ENCODE assay signal across 17 cellular contexts in genomic region chr2:135815269-135815668, GRCh38. TPM values are rescaled to one million over a fixed set of nuclear protein-coding genes. Genes with fewer than 3 reads are reported as not detected.
A peak's percentile ranks its signal among the peaks of the same experiment; 100 is the strongest.
DNase-seq lines count a peak whose midpoint lies in the region; ATAC-seq, FAIRE-seq and TF ChIP-seq lines count a peak whose summit lies in the region.
"Had no signal": no experiment of that assay in that cellular context is flagged by ENCODE, and none has a peak within 500 bp of the region (broad histone marks: within the 10 kb centered on the region; RNA-seq: fewer than 3 reads in every experiment).

No MANE protein-coding gene starts in this region.

- H4K20me1 ChIP-seq in GM12878 (ENCODE audit: control insufficient read depth, insufficient read depth): no peaks in the 10 kb centered on the region

- H3K4me3 ChIP-seq in GM12878 (no peak overlapping the region), upper lobe of right lung (no peak overlapping the region)
- H3K4me3 ChIP-seq: MG63 had no signal

- no peak overlapping the region for H3K9ac ChIP-seq in GM12878 (ENCODE audit: control insufficient read depth, insufficient read depth, low read length)

- no peak overlapping the region for H2AFZ ChIP-seq in GM12878 (ENCODE audit: control insufficient read depth, low read depth, low read length)

- CTCF ChIA-PET in GM12878 (lab: Yijun Ruan, JAX): interaction anchor here (1.0 to 2.9 kb wide), 4 partner anchors 18 to 569 kb away, joined by 3 to 19 read pairs (median 3); no protein-coding TSS in a partner anchor

- peaks cover 15% of the 10 kb centered on the region for H3K4me1 Mint-ChIP-seq in T-helper 2 cell treated with Interferon-gamma antibody and Interleukin-4, amounts not matched to agents 5 μg/mL and 100 μg/mL, for 36 hours (ENCODE audit: low read depth)
- peaks cover 25% of the 10 kb centered on the region for H3K4me1 Mint-ChIP-seq in activated T-cell treated with anti-CD3 and anti-CD28 coated beads, Interleukin-2, amount 50 U/mL, for 4 hours (ENCODE audit: low read depth)

- SMC1A ChIA-PET in GM12878 (lab: Charles Lee; ENCODE audit: uncharacterized antibody, unreplicated experiment): interaction anchor here (1.5 kb wide), 1 partner anchor 10 kb away, joined by 5 read pairs; no protein-coding TSS in a partner anchor

- H3K27me3 ChIP-seq in GM12878 (replicated peaks in 1 of 2; ENCODE audit: control insufficient read depth in 2 of 2, insufficient read depth in 2 of 2, low read length in 1 of 2): no peaks in the 10 kb centered on the region
- H3K27me3 ChIP-seq in upper lobe of right lung: no peaks in the 10 kb centered on the region
- H3K27me3 ChIP-seq: BE2C, MG63 had no signal

- H3K36me3 Mint-ChIP-seq in T-helper 2 cell treated with Interferon-gamma antibody and Interleukin-4, amounts not matched to agents 5 μg/mL and 100 μg/mL, for 36 hours (ENCODE audit: low read depth): peaks cover 19% of the 10 kb centered on the region
- H3K36me3 Mint-ChIP-seq in activated T-cell treated with anti-CD3 and anti-CD28 coated beads, Interleukin-2, amount 50 U/mL, for 4 hours (ENCODE audit: insufficient read depth): no peaks in the 10 kb centered on the region

- no peak for TF ChIP-seq EP300 in GM12878 (IDR thresholded peaks at IDR 0.05; ENCODE audit: borderline replicate concordance in 1 of 2, control insufficient read depth in 1 of 2, low read depth in 2 of 2, low read length in 2 of 2)

- H3K4me2 ChIP-seq in GM12878 (ENCODE audit: control insufficient read depth, insufficient read depth): no peak overlapping the region

- no peaks in the 10 kb centered on the region for H3K36me3 ChIP-seq in GM12878 (ENCODE audit: control insufficient read depth in 2 of 2, insufficient read depth in 2 of 2, low read length in 1 of 2)
- no peaks in the 10 kb centered on the region for H3K36me3 ChIP-seq in upper lobe of right lung
- H3K36me3 ChIP-seq: BE2C, MG63 had no signal

- no peak for TF ChIP-seq RAD21 in GM12878 (IDR thresholded peaks at IDR 0.05; ENCODE audit: insufficient read depth, low read depth, low read length)

- 24% methylated on average over 3 of the region's 3 CpGs for WGBS in GM12878 (ENCODE audit: insufficient coverage, insufficient replicate concordance, low lambda C conversion rate, missing lambda C conversion rate)

- TF ChIP-seq POLR2A in GM12878 (IDR thresholded peaks at IDR 0.05; ENCODE audit: low read depth, low read length): no peak

- TF ChIP-seq CTCF in GM13976 (IDR thresholded peaks at IDR 0.05; ENCODE audit: borderline replicate concordance, control extremely low read depth, extremely low read depth, insufficient read depth, missing control alignments): no peak
- no peak for TF ChIP-seq CTCF in GM12878 (IDR thresholded peaks at IDR 0.05 in 2 of 3, conservative IDR thresholded peaks at IDR 0.05 in 1 of 3; ENCODE audit: control insufficient read depth in 2 of 3, extremely low read depth in 1 of 3, insufficient read depth in 1 of 3, low read depth in 3 of 3, low read length in 3 of 3)
- no peak for TF ChIP-seq CTCF in upper lobe of right lung (IDR thresholded peaks at IDR 0.05)

- POLR2A ChIA-PET in GM12878 (lab: Charles Lee): no interaction called here

- H3K27ac ChIP-seq in GM12878 (ENCODE audit: control insufficient read depth, insufficient read depth) (no peak overlapping the region), upper lobe of right lung (no peak overlapping the region)

- intact Hi-C loops in GM12878 (cut with micrococcal nuclease; ENCODE audit: unreplicated experiment): no loop called here
- intact Hi-C loops in upper lobe of right lung (cut with DNase I): no loop called here

- H3K79me2 ChIP-seq in GM12878 (ENCODE audit: control insufficient read depth, insufficient read depth, low read length): no peaks in the 10 kb centered on the region

- peak; percentile 57 for FAIRE-seq in GM12878 (lab: Jason Lieb, UNC)

- no peaks in the 10 kb centered on the region for H3K27me3 Mint-ChIP-seq in T-helper 2 cell treated with Interferon-gamma antibody and Interleukin-4, amounts not matched to agents 5 μg/mL and 100 μg/mL, for 36 hours (ENCODE audit: low read depth)
- H3K27me3 Mint-ChIP-seq in activated T-cell treated with anti-CD3 and anti-CD28 coated beads, Interleukin-2, amount 50 U/mL, for 4 hours (ENCODE audit: low read depth): no peaks in the 10 kb centered on the region
- H3K27me3 Mint-ChIP-seq: CD4-positive, alpha-beta T cell had no signal

- H3K4me1 ChIP-seq in GM12878 (ENCODE audit: control insufficient read depth, insufficient read depth, low read length) (peaks cover 19% of the 10 kb centered on the region), upper lobe of right lung (no peaks in the 10 kb centered on the region)
- H3K4me1 ChIP-seq: BE2C had no signal

- BruUV-seq in GM12878 (replicated peaks; lab: Mats Ljungman, UMichigan): no TSS peak

- peak; percentile 35 to 41 for ATAC-seq in activated T-cell treated with anti-CD3 and anti-CD28 coated beads, Interleukin-2, amount 50 U/mL, for 4 hours
- ATAC-seq in GM12878 (no peak), upper lobe of right lung (no peak)

- peak overlapping the region; percentile 43 for H3K27ac Mint-ChIP-seq in T-helper 2 cell treated with Interferon-gamma antibody and Interleukin-4, amounts not matched to agents 5 μg/mL and 100 μg/mL, for 36 hours
- H3K27ac Mint-ChIP-seq: CD4-positive, alpha-beta T cell had no signal

- RAD21 ChIA-PET in GM12878 (lab: Charles Lee; ENCODE audit: unreplicated experiment): interaction anchor here (1.0 kb wide), 1 partner anchor 244 kb away, joined by 3 read pairs; no protein-coding TSS in a partner anchor

- in situ Hi-C loops in GM13976 (cut with MboI; ENCODE audit: low sequenced_read_pairs, unreplicated experiment) (no loop called here), GM12878 (cut with MboI) (no loop called here)

- H3K9me3 Mint-ChIP-seq in T-helper 2 cell treated with Interferon-gamma antibody and Interleukin-4, amounts not matched to agents 5 μg/mL and 100 μg/mL, for 36 hours: peaks cover 7% of the 10 kb centered on the region
- H3K9me3 Mint-ChIP-seq in activated T-cell treated with anti-CD3 and anti-CD28 coated beads, Interleukin-2, amount 50 U/mL, for 4 hours: peaks cover 3% of the 10 kb centered on the region

- no peak for DNase-seq in T-helper 2 cell treated with Interferon-gamma antibody and Interleukin-4, amounts not matched to agents 5 μg/mL and 100 μg/mL, for 36 hours (ENCODE audit: low spot score)
- DNase-seq in T-helper 2 cell: no peak
- DNase-seq in activated T-cell treated with anti-CD3 and anti-CD28 coated beads, Interleukin-2, amount 50 U/mL, for 4 hours: no peak
- DNase-seq in activated T-cell treated with anti-CD3 and anti-CD28 coated beads for 4 hours: no peak
- peak; percentile 51 for DNase-seq in GM13976 (ENCODE audit: low spot score)
- DNase-seq in GM12878 (ENCODE audit: low read depth, low spot score): no peak
- DNase-seq in upper lobe of right lung: no peak
- DNase-seq in occipital lobe (lab: John Stamatoyannopoulos, UW): no peak
- DNase-seq: 8988T; BE2C; CD4-positive, alpha-beta T cell; EL; H7; MG63; NCI-H1105; NCI-H1694; NCI-H524 had no signal

- H3K4me3 Mint-ChIP-seq in T-helper 2 cell treated with Interferon-gamma antibody and Interleukin-4, amounts not matched to agents 5 μg/mL and 100 μg/mL, for 36 hours: no peak overlapping the region
- H3K4me3 Mint-ChIP-seq in activated T-cell treated with anti-CD3 and anti-CD28 coated beads, Interleukin-2, amount 50 U/mL, for 4 hours: no peak overlapping the region
- H3K4me3 Mint-ChIP-seq: CD4-positive, alpha-beta T cell had no signal

- H3K9me3 ChIP-seq in GM12878 (replicated peaks; ENCODE audit: control insufficient read depth, insufficient read depth, low read length) (peaks cover 2% of the 10 kb centered on the region; the same call in 2 of the 3 replicates), upper lobe of right lung (no peaks in the 10 kb centered on the region)
- H3K9me3 ChIP-seq: BE2C, MG63 had no signal

TF ChIP-seq in GM12878, 131 proteins besides CTCF, POLR2A, EP300 and RAD21 (continues in another document):
- TF ChIP-seq ATF7 (IDR thresholded peaks at IDR 0.05; ENCODE audit: low read depth): peak; percentile 36; the same call in 1 of the 2 replicates

RNA-seq across cellular contexts. Expression of gene LCT, which starts 21.7 kb away (rescaled TPM):
- total RNA-seq in activated T-cell treated with anti-CD3 and anti-CD28 coated beads, Interleukin-2, amount 50 U/mL, for 4 hours: under 1 TPM; 0.05 to 0.21 (median 0.10) TPM
- 0.24 and 0.46 TPM in 2 replicates for total RNA-seq in GM12878 (2013; cell fraction: nucleolus; rRNA removed)
- total RNA-seq in GM12878 (2014; rRNA removed): 0.05 and 0.06 TPM in 2 replicates
- 0.09 and 0.14 TPM in 2 replicates for total RNA-seq in GM12878 (2014; rRNA removed; fragmentation: Illumina TruSeq; extraction: Trizol)
- 0.08 and 0.11 TPM in 2 replicates for total RNA-seq in GM12878 (2021)
- not detected for polyA plus RNA-seq in GM12878 (2011; ENCODE audit: low read depth)
- polyA plus RNA-seq in GM12878 (2011; rRNA removed): 0.04 and 0.07 TPM in 2 replicates
- polyA plus RNA-seq in GM12878 (2011; cell fraction: cytosol; rRNA removed): 0.03 and 0.07 TPM in 2 replicates
- polyA plus RNA-seq in GM12878 (2011; cell fraction: nucleus; rRNA removed): 0.15 and 0.16 TPM in 2 replicates
- 0.01 TPM in 1 of 2 replicates, not detected in the other for polyA plus RNA-seq in GM12878 (2012)
- 0.04 and 0.05 TPM in 2 replicates for polyA plus RNA-seq in GM12878 (2014; fragmentation: Illumina TruSeq; extraction: Trizol)
- polyA plus RNA-seq in GM12878 (2014; fragmentation: Nextera tagmentation; extraction: Ambion mirVana): under 1 TPM in 1 of 2 experiments, not detected in 1; 0.02 TPM
- 0.05 and 0.09 TPM in 2 replicates for polyA plus RNA-seq in GM12878 (2014; rRNA removed)
- not detected for polyA plus RNA-seq in GM12878 (2016; fragmentation: Nextera tagmentation; extraction: Ambion mirVana)
- 0.22 and 0.46 TPM in 2 replicates for polyA minus RNA-seq in GM12878 (2011; rRNA and poly(A)+ RNA removed)
- not detected in 2 replicates for polyA minus RNA-seq in GM12878 (2011; cell fraction: cytosol; rRNA and poly(A)+ RNA removed)
- 0.36 and 0.86 TPM in 2 replicates for polyA minus RNA-seq in GM12878 (2011; cell fraction: nucleus; rRNA and poly(A)+ RNA removed)
- not detected for total RNA-seq in upper lobe of right lung
- not detected for total RNA-seq in occipital lobe

Comparison
In these comparisons a context has a peak if more than half of its experiments do, and no peak if none do; other contexts are left out.
1. ATAC-seq: peak in activated T-cell treated with anti-CD3 and anti-CD28 coated beads, Interleukin-2, amount 50 U/mL, for 4 hours (2 of 2); none in GM12878 (single experiment) and upper lobe of right lung (single experiment).